Comparison of ENCODE assay signal across 9 cellular contexts in genomic region chr2:183093857-183094657, GRCh38. TPM values are rescaled to one million over a fixed set of nuclear protein-coding genes. Genes with fewer than 3 reads are reported as not detected.
DNase-seq lines count a peak whose midpoint lies in the region; ATAC-seq and TF ChIP-seq lines count a peak whose summit lies in the region.
"Had no signal": no experiment of that assay in that cellular context is flagged by ENCODE, and none has a peak within 500 bp of the region (broad histone marks: within the 10 kb centered on the region; RNA-seq: fewer than 3 reads in every experiment).

No MANE protein-coding gene starts in this region.

- no peaks in the 10 kb centered on the region for H3K27me3 ChIP-seq in SK-N-SH (ENCODE audit: insufficient read depth)
- H3K27me3 ChIP-seq in effector memory CD4-positive, alpha-beta T cell (replicated peaks; ENCODE audit: control insufficient read depth, insufficient read depth, low read length, poor library complexity, severe bottlenecking): no peaks in the 10 kb centered on the region

- no peaks in the 10 kb centered on the region for H3K9me3 Mint-ChIP-seq in activated CD8-positive, alpha-beta T cell treated with anti-CD3 and anti-CD28 coated beads for 36 hours

- 0 out of 2 replicates have a peak overlapping the region, but pooled peaks have one; percentile 19 for H2AFZ ChIP-seq in SK-N-SH (ENCODE audit: low read depth)

- no peak overlapping the region for H3K4me3 ChIP-seq in SK-N-SH (ENCODE audit: low read depth in 2 of 2, low read length in 1 of 2)
- H3K4me3 ChIP-seq in effector memory CD4-positive, alpha-beta T cell (ENCODE audit: insufficient read depth, low read depth, low read length, poor library complexity, severe bottlenecking): no peak overlapping the region

- ATAC-seq in GM18909 (IDR thresholded peaks at IDR 0.05; ENCODE audit: poor library complexity, unreplicated experiment) (peak; percentile 94), HG02885 (IDR thresholded peaks at IDR 0.05; ENCODE audit: poor library complexity, unreplicated experiment) (peak; percentile 83)
- no peak for ATAC-seq in activated CD8-positive, alpha-beta T cell treated with anti-CD3 and anti-CD28 coated beads for 36 hours

- no peaks in the 10 kb centered on the region for H3K9me2 ChIP-seq in SK-N-SH

- TF ChIP-seq CTCF in 22Rv1 (IDR thresholded peaks at IDR 0.05) (peak; percentile 13; the same call in 1 of the 2 replicates), SK-N-SH (IDR thresholded peaks at IDR 0.05) (peak; percentile 50)
- TF ChIP-seq CTCF in activated CD8-positive, alpha-beta T cell treated with anti-CD3 and anti-CD28 coated beads for 36 hours (IDR thresholded peaks at IDR 0.05): no peak

- no peak for DNase-seq in SK-N-SH
- no peak for DNase-seq in activated CD8-positive, alpha-beta T cell treated with anti-CD3 and anti-CD28 coated beads for 36 hours
- DNase-seq in LoVo (ENCODE audit: low spot score): no peak
- DNase-seq in NCI-H2171 treated with DMSO at 0.1 percent for 48 hours (lab: John Stamatoyannopoulos, UW): no peak
- DNase-seq in effector memory CD4-positive, alpha-beta T cell: no peak
- DNase-seq: NCI-H187 had no signal

- H3K9me3 ChIP-seq in SK-N-SH: no peaks in the 10 kb centered on the region
- no peaks in the 10 kb centered on the region for H3K9me3 ChIP-seq in effector memory CD4-positive, alpha-beta T cell (ENCODE audit: control insufficient read depth, low read length)

- H3K36me3 Mint-ChIP-seq in activated CD8-positive, alpha-beta T cell treated with anti-CD3 and anti-CD28 coated beads for 36 hours (ENCODE audit: low read depth): no peaks in the 10 kb centered on the region

- 12% methylated on average over 2 of the region's 2 CpGs for WGBS in SK-N-SH (ENCODE audit: low lambda C conversion rate)

- no peaks in the 10 kb centered on the region for H3K4me1 Mint-ChIP-seq in activated CD8-positive, alpha-beta T cell treated with anti-CD3 and anti-CD28 coated beads for 36 hours (ENCODE audit: low read depth)

- no peaks in the 10 kb centered on the region for H3K79me2 ChIP-seq in SK-N-SH (ENCODE audit: insufficient read depth)

- no peaks in the 10 kb centered on the region for H3F3A ChIP-seq in SK-N-SH (replicated peaks; ENCODE audit: insufficient read depth)

- peaks cover 0 to 7% of the 10 kb centered on the region in 2 experiments; a peak in 2 of 4 replicates for H3K4me1 ChIP-seq in SK-N-SH (ENCODE audit: control insufficient read depth in 1 of 2, insufficient read depth in 2 of 2, low read depth in 1 of 2, low read length in 1 of 2)
- no peaks in the 10 kb centered on the region for H3K4me1 ChIP-seq in effector memory CD4-positive, alpha-beta T cell (ENCODE audit: control insufficient read depth, insufficient read depth, low read length, poor library complexity, severe bottlenecking)

- H3K4me3 Mint-ChIP-seq in activated CD8-positive, alpha-beta T cell treated with anti-CD3 and anti-CD28 coated beads for 36 hours: no peak overlapping the region

- CTCF ChIA-PET in SK-N-SH (lab: Yijun Ruan, JAX): interaction anchor here (2.0 kb wide), 1 partner anchor 9 kb away, joined by 5 read pairs; no protein-coding TSS in a partner anchor
- CTCF ChIA-PET in activated CD8-positive, alpha-beta T cell treated with anti-CD3 and anti-CD28 coated beads for 36 hours (lab: Charles Lee): interaction anchor here (1.0 kb wide), 2 partner anchors 15 to 331 kb away, joined by 3 read pairs; partner anchors contain the start of gene DUSP19

- POLR2A ChIA-PET in SK-N-SH (lab: Yijun Ruan, JAX): no interaction called here
- POLR2A ChIA-PET in activated CD8-positive, alpha-beta T cell treated with anti-CD3 and anti-CD28 coated beads for 36 hours (lab: Charles Lee): no interaction called here

- no peaks in the 10 kb centered on the region for H3K27me3 Mint-ChIP-seq in activated CD8-positive, alpha-beta T cell treated with anti-CD3 and anti-CD28 coated beads for 36 hours

- H3K27ac ChIP-seq in 22Rv1 (no peak overlapping the region), SK-N-SH (ENCODE audit: low read depth in 2 of 2, low read length in 1 of 2) (no peak overlapping the region)
- no peak overlapping the region for H3K27ac ChIP-seq in effector memory CD4-positive, alpha-beta T cell (ENCODE audit: insufficient read depth, low read length, poor library complexity, severe bottlenecking)

- TF ChIP-seq EP300 in SK-N-SH (IDR thresholded peaks at IDR 0.05; ENCODE audit: borderline replicate concordance in 1 of 2, low read depth in 1 of 2, low read length in 1 of 2): no peak

- H4K20me1 ChIP-seq in SK-N-SH (ENCODE audit: insufficient read depth): no peaks in the 10 kb centered on the region

- H3K36me3 ChIP-seq in SK-N-SH (replicated peaks in 1 of 2; ENCODE audit: control insufficient read depth in 1 of 2, insufficient read depth in 2 of 2, low read length in 1 of 2): no peaks in the 10 kb centered on the region
- H3K36me3 ChIP-seq in effector memory CD4-positive, alpha-beta T cell (ENCODE audit: control insufficient read depth, insufficient read depth, low read length): no peaks in the 10 kb centered on the region

- intact Hi-C loops in activated CD8-positive, alpha-beta T cell treated with anti-CD3 and anti-CD28 coated beads for 36 hours (cut with micrococcal nuclease): no loop called here

- no peak overlapping the region for H3K9ac ChIP-seq in SK-N-SH

- peak overlapping the region; percentile 41 for H3K4me2 ChIP-seq in SK-N-SH

- TF ChIP-seq RAD21 in SK-N-SH (IDR thresholded peaks at IDR 0.05; ENCODE audit: low read length): peak; percentile 37

- no peak overlapping the region for H3K27ac Mint-ChIP-seq in activated CD8-positive, alpha-beta T cell treated with anti-CD3 and anti-CD28 coated beads for 36 hours

TF ChIP-seq in SK-N-SH, 30 proteins besides CTCF, POLR2A, EP300 and RAD21 (continues in another document):
- TF ChIP-seq ELF1 (IDR thresholded peaks at IDR 0.05) (no peak), FOSL2 (IDR thresholded peaks at IDR 0.05; ENCODE audit: borderline replicate concordance, low read depth) (peak; percentile 47; the same call in 1 of the 2 replicates), ZBTB33 (IDR thresholded peaks at IDR 0.05; ENCODE audit: borderline replicate concordance, low read depth) (no peak), REST (IDR thresholded peaks at IDR 0.05; ENCODE audit: low read depth, low read length) (no peak), EZH2phosphoT487 (IDR thresholded peaks at IDR 0.05; ENCODE audit: borderline replicate concordance, low read depth) (no peak), YY1 (IDR thresholded peaks at IDR 0.05; ENCODE audit: low read depth) (no peak)

RNA-seq across cellular contexts. Expression of gene DUSP19, which starts 15.5 kb away (rescaled TPM):
- polyA plus RNA-seq in SK-N-SH (2012; rRNA removed): 0.85 and 1.4 TPM in 2 replicates
- 1.4 and 1.7 TPM in 2 replicates for polyA plus RNA-seq in SK-N-SH (2012; cell fraction: cytosol; rRNA removed)
- polyA plus RNA-seq in SK-N-SH (2012; cell fraction: nucleus; rRNA removed): 0.43 and 0.67 TPM in 2 replicates
- total RNA-seq in activated CD8-positive, alpha-beta T cell treated with anti-CD3 and anti-CD28 coated beads for 36 hours: 1 to 10 TPM; 2.1 to 2.3 TPM

RNA-seq across cellular contexts. Expression of gene NUP35, which starts 30.2 kb away (rescaled TPM):
- 9.1 and 11.8 TPM in 2 replicates for polyA plus RNA-seq in SK-N-SH (2012; rRNA removed)
- 11.8 and 12.9 TPM in 2 replicates for polyA plus RNA-seq in SK-N-SH (2012; cell fraction: cytosol; rRNA removed)
- 8.5 and 13.5 TPM in 2 replicates for polyA plus RNA-seq in SK-N-SH (2012; cell fraction: nucleus; rRNA removed)
- total RNA-seq in activated CD8-positive, alpha-beta T cell treated with anti-CD3 and anti-CD28 coated beads for 36 hours: 10 to 100 TPM; 25.1 to 27.1 TPM

RNA-seq across cellular contexts. Expression of gene NCKAP1, which starts 55.8 kb away (rescaled TPM):
- polyA plus RNA-seq in SK-N-SH (2012; rRNA removed): 64.0 and 75.3 TPM in 2 replicates
- 84.7 and 86.2 TPM in 2 replicates for polyA plus RNA-seq in SK-N-SH (2012; cell fraction: cytosol; rRNA removed)
- polyA plus RNA-seq in SK-N-SH (2012; cell fraction: nucleus; rRNA removed): 24.2 and 67.0 TPM in 2 replicates
- 1 to 10 TPM; 3.1 to 3.9 TPM for total RNA-seq in activated CD8-positive, alpha-beta T cell treated with anti-CD3 and anti-CD28 coated beads for 36 hours
